26 cellular contexts compared by ENCODE assay signal in genomic region chr9:124762633-124763032, GRCh38. TPM values are rescaled to one million over a fixed set of nuclear protein-coding genes. Genes with fewer than 3 reads are reported as not detected.
"Had no signal": no experiment of that assay in that cellular context is flagged by ENCODE, and none has a peak within 500 bp of the region (broad histone marks: within the 10 kb centered on the region; RNA-seq: fewer than 3 reads in every experiment).

No MANE protein-coding gene starts in this region.

- H3K27me3 ChIP-seq: cardiac muscle cell had no signal

- H3K27ac Mint-ChIP-seq: activated CD8-positive, alpha-beta T cell treated with anti-CD3 and anti-CD28 coated beads for 36 hours; activated naive CD4-positive, alpha-beta T cell treated with anti-CD3 and anti-CD28 coated beads, Interleukin-2, amount 10 ng/mL, durations not matched to agents 7 days and 5 days; activated naive CD8-positive, alpha-beta T cell treated with anti-CD3 and anti-CD28 coated beads for 36 hours; activated T-cell treated with anti-CD3 and anti-CD28 coated beads, Interleukin-2, amount 50 U/mL, for 72 hours; activated T-helper 2 cell treated with anti-CD3 and anti-CD28 coated beads, Interferon-gamma antibody, Interleukin-2, Interleukin-4, amounts not matched to agents 10 μg/mL and 5 μg/mL and 100 μg/mL, durations not matched to agents 14 hours and 24 hours and 36 hours had no signal

- H3K36me3 Mint-ChIP-seq: activated naive CD4-positive, alpha-beta T cell treated with anti-CD3 and anti-CD28 coated beads, Interleukin-2, amount 10 ng/mL, durations not matched to agents 7 days and 5 days; activated naive CD8-positive, alpha-beta T cell treated with anti-CD3 and anti-CD28 coated beads for 36 hours had no signal

- H3K4me3 Mint-ChIP-seq: activated CD8-positive, alpha-beta T cell treated with anti-CD3 and anti-CD28 coated beads for 36 hours; activated naive CD4-positive, alpha-beta T cell treated with anti-CD3 and anti-CD28 coated beads, Interleukin-2, amount 10 ng/mL, durations not matched to agents 7 days and 5 days; activated naive CD8-positive, alpha-beta T cell treated with anti-CD3 and anti-CD28 coated beads for 36 hours; activated T-cell treated with anti-CD3 and anti-CD28 coated beads, Interleukin-2, amount 50 U/mL, for 72 hours had no signal

- H3K36me3 ChIP-seq: brain microvascular endothelial cell, cardiac muscle cell, WERI-Rb-1 had no signal

- DNase-seq: activated CD4-positive, alpha-beta T cell treated with anti-CD3 and anti-CD28 coated beads for 4 hours; activated CD8-positive, alpha-beta memory T cell treated with anti-CD3 and anti-CD28 coated beads, Interleukin-2, amount 50 U/mL, for 4 hours; activated CD8-positive, alpha-beta T cell treated with anti-CD3 and anti-CD28 coated beads for 36 hours; activated gamma-delta T cell treated with Interleukin-2 at 50 U/mL for 16 hours; activated naive CD4-positive, alpha-beta T cell treated with anti-CD3 and anti-CD28 coated beads, Interleukin-2, amount 10 ng/mL, durations not matched to agents 7 days and 5 days; activated naive CD8-positive, alpha-beta T cell treated with anti-CD3 and anti-CD28 coated beads for 36 hours; activated T-cell treated with anti-CD3 and anti-CD28 coated beads, Interleukin-2, amount 50 U/mL, for 72 hours; brain microvascular endothelial cell; Kasumi-1; NCI-H1048; NCI-H1417; NCI-H1930; NCI-H2107; NCI-H2171 treated with DMSO at 0.1 percent for 48 hours; NCI-H226; NCI-H526 treated with DMSO at 0.1 percent for 48 hours; NCI-H82; RPMI8226; T-helper 1 cell; WERI-Rb-1 had no signal

- H3K9me3 Mint-ChIP-seq: activated CD8-positive, alpha-beta T cell treated with anti-CD3 and anti-CD28 coated beads for 36 hours; activated naive CD4-positive, alpha-beta T cell treated with anti-CD3 and anti-CD28 coated beads, Interleukin-2, amount 10 ng/mL, durations not matched to agents 7 days and 5 days; activated naive CD8-positive, alpha-beta T cell treated with anti-CD3 and anti-CD28 coated beads for 36 hours; activated T-cell treated with anti-CD3 and anti-CD28 coated beads, Interleukin-2, amount 50 U/mL, for 72 hours; activated T-helper 2 cell treated with anti-CD3 and anti-CD28 coated beads, Interferon-gamma antibody, Interleukin-2, Interleukin-4, amounts not matched to agents 10 μg/mL and 5 μg/mL and 100 μg/mL, durations not matched to agents 14 hours and 24 hours and 36 hours had no signal

- ATAC-seq: activated CD4-positive, CD25-positive, alpha-beta regulatory T cell treated with anti-CD3 and anti-CD28 coated beads, Interleukin-2, amount 50 U/mL, for 24 hours; activated CD8-positive, alpha-beta T cell treated with anti-CD3 and anti-CD28 coated beads for 36 hours; activated T-cell treated with anti-CD3 and anti-CD28 coated beads, Interleukin-2, amount 50 U/mL, for 72 hours; Right ventricle myocardium inferior had no signal

- H3K4me1 Mint-ChIP-seq: activated naive CD4-positive, alpha-beta T cell treated with anti-CD3 and anti-CD28 coated beads, Interleukin-2, amount 10 ng/mL, durations not matched to agents 7 days and 5 days had no signal

- H3K4me3 ChIP-seq: cardiac muscle cell, SK-N-MC had no signal

- H3K27ac ChIP-seq: brain microvascular endothelial cell, cardiac muscle cell, SK-N-MC, WERI-Rb-1 had no signal

RNA-seq across cellular contexts. Expression of gene OLFML2A, which starts 14.3 kb away (rescaled TPM):
- total RNA-seq: activated CD8-positive, alpha-beta T cell treated with anti-CD3 and anti-CD28 coated beads for 36 hours; activated naive CD8-positive, alpha-beta T cell treated with anti-CD3 and anti-CD28 coated beads for 36 hours; activated T-cell treated with anti-CD3 and anti-CD28 coated beads, Interleukin-2, amount 50 U/mL, for 72 hours; activated T-helper 2 cell treated with anti-CD3 and anti-CD28 coated beads, Interferon-gamma antibody, Interleukin-2, Interleukin-4, amounts not matched to agents 10 μg/mL and 5 μg/mL and 100 μg/mL, durations not matched to agents 14 hours and 24 hours and 36 hours; T-helper 2 cell treated with Interferon-gamma antibody and Interleukin-4, amounts not matched to agents 100 ng/mL and 5 ng/mL, for 36 hours had no signal
